1 cellular context compared by ENCODE assay signal in the genomic region with DNA sequence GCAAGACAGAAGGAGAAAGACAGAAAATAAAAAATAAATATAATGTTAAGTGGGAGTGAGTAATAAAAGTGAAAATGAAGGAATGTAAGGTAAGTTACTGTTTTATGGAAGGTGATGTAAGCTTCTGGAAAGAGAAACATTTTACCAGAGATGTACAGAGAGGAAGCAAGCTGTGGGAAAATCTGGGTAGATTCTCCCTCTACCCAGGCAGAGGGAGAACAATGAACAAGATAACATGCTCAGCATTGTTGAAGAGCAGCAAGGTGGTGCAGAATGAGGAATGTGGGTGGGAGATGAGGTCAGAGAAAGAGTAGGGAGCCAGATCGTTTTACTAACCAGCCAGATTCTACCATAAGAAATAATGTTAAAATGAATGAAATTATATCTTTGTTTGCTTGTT.
A peak's percentile ranks its signal among the peaks of the same experiment; 100 is the strongest.
TF ChIP-seq lines count a peak whose summit lies in the region.

No MANE protein-coding gene starts in this region.

TF ChIP-seq in H1, 55 proteins besides CTCF, POLR2A, EP300 and RAD21:
- TF ChIP-seq GTF2F1 (IDR thresholded peaks at IDR 0.05; ENCODE audit: borderline replicate concordance, low read depth, low read length) (no peak), TEAD4 (IDR thresholded peaks at IDR 0.05; ENCODE audit: low read depth, low read length) (peak; percentile 56; the same call in 1 of the 2 replicates), YY1 (IDR thresholded peaks at IDR 0.05; ENCODE audit: low read depth, low read length) (no peak)
